15 cellular contexts compared by ENCODE assay signal in the genomic region with DNA sequence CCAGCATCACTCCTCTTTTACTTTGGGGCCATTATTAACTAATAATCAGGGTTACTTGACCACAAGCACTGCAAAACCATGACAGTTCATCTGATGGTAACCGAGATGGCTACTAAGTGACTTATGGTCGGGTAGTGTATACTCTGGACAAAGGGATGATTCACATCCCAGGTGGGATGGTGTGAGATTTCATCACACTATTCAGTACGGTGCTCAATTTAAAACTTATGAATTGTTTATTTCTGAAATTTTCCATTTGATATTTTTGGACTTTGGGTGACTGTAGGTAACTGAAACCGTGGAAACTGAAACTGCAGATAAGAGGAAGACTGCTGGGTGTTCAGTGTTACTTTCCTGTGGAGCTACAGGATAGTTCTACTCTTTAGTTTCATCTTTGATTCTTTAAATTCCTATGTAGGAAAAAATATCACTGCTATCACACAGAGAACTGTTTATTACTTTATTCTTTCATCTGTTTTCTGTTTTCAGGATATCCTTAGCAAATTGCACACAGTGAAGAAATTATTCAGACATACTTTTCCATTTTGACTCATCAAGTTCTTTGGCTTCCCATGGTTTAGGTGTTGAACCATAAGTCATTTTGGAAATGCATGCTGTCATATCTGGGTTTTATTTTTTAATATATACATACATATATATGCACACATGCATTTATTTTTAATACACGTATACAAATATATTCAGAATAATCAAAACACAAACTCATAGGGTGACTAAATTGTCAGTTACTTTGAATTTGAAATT. TPM values are rescaled to one million over a fixed set of nuclear protein-coding genes. Genes with fewer than 3 reads are reported as not detected.
A peak's percentile ranks its signal among the peaks of the same experiment; 100 is the strongest.
DNase-seq lines count a peak whose midpoint lies in the region; ATAC-seq, FAIRE-seq and TF ChIP-seq lines count a peak whose summit lies in the region.
"Had no signal": no experiment of that assay in that cellular context is flagged by ENCODE, and none has a peak within 500 bp of the region (broad histone marks: within the 10 kb centered on the region; RNA-seq: fewer than 3 reads in every experiment).

No MANE protein-coding gene starts in this region.

- H3K27me3 ChIP-seq in breast epithelium (no peaks in the 10 kb centered on the region), GM12878 (replicated peaks in 1 of 2; ENCODE audit: control insufficient read depth in 2 of 2, insufficient read depth in 2 of 2, low read length in 1 of 2) (no peaks in the 10 kb centered on the region)
- H3K27me3 ChIP-seq: right atrium auricular region had no signal

- peak overlapping the region; percentile 71; the same call in 1 of the 2 replicates for H3K4me2 ChIP-seq in GM12878 (ENCODE audit: control insufficient read depth, insufficient read depth)

- H3K27ac Mint-ChIP-seq in MCF 10A (ENCODE audit: low read depth, unreplicated experiment): no peak overlapping the region
- H3K27ac Mint-ChIP-seq: brain; T-helper 1 cell treated with Interleukin-12 subunit alpha and Interleukin-12 subunit beta and Interleukin-4 antibody, amounts not matched to agents 30 μg/mL and 1 μg/mL, for 36 hours had no signal

- 6% methylated on average over 5 of the region's 5 CpGs for WGBS in GM12878 (ENCODE audit: insufficient coverage, insufficient replicate concordance, low lambda C conversion rate, missing lambda C conversion rate)

- peak; percentile 42 for DNase-seq in MCF 10A (ENCODE audit: unreplicated experiment)
- no peak for DNase-seq in breast epithelium (ENCODE audit: low spot score in 2 of 2)
- DNase-seq in LHCN-M2 (ENCODE audit: low read depth): peak; percentile 11
- peak; percentile 34 for DNase-seq in GM12878 (ENCODE audit: low read depth, low spot score)
- DNase-seq in stimulated activated naive CD8-positive, alpha-beta T cell treated with anti-CD3 and anti-CD28 coated beads, Interleukin-15, Interleukin-2, amounts not matched to agents 100 U/mL and 50 U/mL, for 24 hours: no peak
- no peak for DNase-seq in NCI-H1417 treated with DMSO at 0.1 percent for 48 hours (lab: John Stamatoyannopoulos, UW)
- no peak for DNase-seq in nucleus accumbens (lab: John Stamatoyannopoulos, UW)
- DNase-seq: AML-193, NCI-H1048, NCI-H774, trophoblast cell had no signal

- no peak for TF ChIP-seq EP300 in GM12878 (IDR thresholded peaks at IDR 0.05; ENCODE audit: borderline replicate concordance in 1 of 2, control insufficient read depth in 1 of 2, low read depth in 2 of 2, low read length in 2 of 2)

- ATAC-seq in GM12878 (peak; percentile 70), HG03442 (IDR thresholded peaks at IDR 0.05; ENCODE audit: unreplicated experiment) (no peak)
- peak; percentile 84 for ATAC-seq in stimulated activated naive CD8-positive, alpha-beta T cell treated with anti-CD3 and anti-CD28 coated beads, Interleukin-15, Interleukin-2, amounts not matched to agents 100 U/mL and 50 U/mL, for 24 hours

- H3K4me3 ChIP-seq in breast epithelium (no peak overlapping the region), GM12878 (peak overlapping the region; percentile 18; the same call in 1 of the 2 replicates)
- H3K4me3 ChIP-seq: right atrium auricular region had no signal

- no peaks in the 10 kb centered on the region for H3K4me1 ChIP-seq in breast epithelium
- peaks cover 41% of the 10 kb centered on the region for H3K4me1 ChIP-seq in GM12878 (ENCODE audit: control insufficient read depth, insufficient read depth, low read length)

- H3K9me3 Mint-ChIP-seq in MCF 10A (ENCODE audit: unreplicated experiment): no peaks in the 10 kb centered on the region
- H3K9me3 Mint-ChIP-seq: brain; T-helper 1 cell treated with Interleukin-12 subunit alpha and Interleukin-12 subunit beta and Interleukin-4 antibody, amounts not matched to agents 30 μg/mL and 1 μg/mL, for 36 hours had no signal

- H4K20me1 ChIP-seq in GM12878 (ENCODE audit: control insufficient read depth, insufficient read depth): no peaks in the 10 kb centered on the region

- peaks cover 14% of the 10 kb centered on the region for H3K4me1 Mint-ChIP-seq in MCF 10A (ENCODE audit: insufficient read depth, unreplicated experiment)

- CTCF ChIA-PET in MCF 10A (lab: Yijun Ruan, JAX) (interaction anchor here (0.6 to 2.1 kb wide), 2 partner anchors 8 to 176 kb away, joined by 4 to 7 read pairs; no protein-coding TSS in a partner anchor), GM12878 (lab: Yijun Ruan, JAX) (interaction anchor here (0.7 to 1.4 kb wide), 4 partner anchors 9 to 65 kb away, joined by 3 to 6 read pairs (median 3); no protein-coding TSS in a partner anchor)

- in situ Hi-C loops in GM12878 (cut with MboI): no loop called here

- no peaks in the 10 kb centered on the region for H3K9me3 ChIP-seq in breast epithelium
- H3K9me3 ChIP-seq in GM12878 (replicated peaks; ENCODE audit: control insufficient read depth, insufficient read depth, low read length): no peaks in the 10 kb centered on the region
- H3K9me3 ChIP-seq: right atrium auricular region had no signal

- intact Hi-C loops in MCF 10A (cut with micrococcal nuclease) (no loop called here), breast epithelium (cut with DNase I; ENCODE audit: low total_unique reads) (no loop called here), GM12878 (cut with micrococcal nuclease; ENCODE audit: unreplicated experiment) (no loop called here)

- H3K9ac ChIP-seq in GM12878 (ENCODE audit: control insufficient read depth, insufficient read depth, low read length): no peak overlapping the region

- no peak for FAIRE-seq in GM12878 (lab: Jason Lieb, UNC)

- peaks cover 7% of the 10 kb centered on the region for H3K36me3 Mint-ChIP-seq in MCF 10A (ENCODE audit: insufficient read depth, unreplicated experiment)

- no peaks in the 10 kb centered on the region for H3K27me3 Mint-ChIP-seq in MCF 10A (ENCODE audit: insufficient read depth, unreplicated experiment)
- H3K27me3 Mint-ChIP-seq: brain had no signal

- RAD21 ChIA-PET in GM12878 (lab: Charles Lee; ENCODE audit: unreplicated experiment): interaction anchor here (1.3 to 4.4 kb wide), 3 partner anchors 26 to 119 kb away, joined by 3 to 15 read pairs (median 3); no protein-coding TSS in a partner anchor

- H3K27ac ChIP-seq in breast epithelium: no peak overlapping the region
- H3K27ac ChIP-seq in GM12878 (ENCODE audit: control insufficient read depth, insufficient read depth): no peak overlapping the region
- H3K27ac ChIP-seq: right atrium auricular region had no signal

- peak overlapping the region; percentile 25 for H2AFZ ChIP-seq in GM12878 (ENCODE audit: control insufficient read depth, low read depth, low read length)

- H3K4me3 Mint-ChIP-seq in MCF 10A (ENCODE audit: unreplicated experiment): no peak overlapping the region
- H3K4me3 Mint-ChIP-seq: brain; T-helper 1 cell treated with Interleukin-12 subunit alpha and Interleukin-12 subunit beta and Interleukin-4 antibody, amounts not matched to agents 30 μg/mL and 1 μg/mL, for 36 hours had no signal

- TF ChIP-seq CTCF in MCF 10A (IDR thresholded peaks at IDR 0.05; ENCODE audit: unreplicated experiment) (no peak), breast epithelium (IDR thresholded peaks at IDR 0.05) (no peak), GM12878 (IDR thresholded peaks at IDR 0.05 in 2 of 3, conservative IDR thresholded peaks at IDR 0.05 in 1 of 3; ENCODE audit: control insufficient read depth in 2 of 3, extremely low read depth in 1 of 3, insufficient read depth in 1 of 3, low read depth in 3 of 3, low read length in 3 of 3) (no peak)

- no peaks in the 10 kb centered on the region for H3K79me2 ChIP-seq in GM12878 (ENCODE audit: control insufficient read depth, insufficient read depth, low read length)

- BruUV-seq in MCF 10A (replicated peaks; lab: Mats Ljungman, UMichigan) (no TSS peak), GM12878 (replicated peaks; lab: Mats Ljungman, UMichigan) (no TSS peak)

- H3K36me3 ChIP-seq in breast epithelium (no peaks in the 10 kb centered on the region), GM12878 (ENCODE audit: control insufficient read depth in 2 of 2, insufficient read depth in 2 of 2, low read length in 1 of 2) (0 out of 4 replicates have a peak, but pooled peaks cover 0 to 2% of the 10 kb centered on the region in 2 experiments)

- no peak for TF ChIP-seq RAD21 in GM12878 (IDR thresholded peaks at IDR 0.05; ENCODE audit: insufficient read depth, low read depth, low read length)

- POLR2A ChIA-PET in MCF 10A (lab: Yijun Ruan, JAX): no interaction called here
- POLR2A ChIA-PET in GM12878 (lab: Charles Lee): interaction anchor here (1.7 kb wide), 1 partner anchor 14 kb away, joined by 6 read pairs; no protein-coding TSS in a partner anchor

- TF ChIP-seq POLR2A in breast epithelium (IDR thresholded peaks at IDR 0.05) (no peak), GM12878 (IDR thresholded peaks at IDR 0.05; ENCODE audit: low read depth, low read length) (no peak)

- SMC1A ChIA-PET in GM12878 (lab: Charles Lee; ENCODE audit: uncharacterized antibody, unreplicated experiment): interaction anchor here (0.6 to 4.3 kb wide), 5 partner anchors 13 to 48 kb away, joined by 3 to 19 read pairs (median 3); no protein-coding TSS in a partner anchor

TF ChIP-seq in GM12878, 131 proteins besides CTCF, POLR2A, EP300 and RAD21 (continues in another document):
- TF ChIP-seq IKZF1 (conservative IDR thresholded peaks at IDR 0.05) (peak; percentile 56), LARP7 (IDR thresholded peaks at IDR 0.05) (no peak), SUZ12 (IDR thresholded peaks at IDR 0.05; ENCODE audit: unreplicated experiment) (no peak), ATF7 (IDR thresholded peaks at IDR 0.05; ENCODE audit: low read depth) (0 out of 2 replicates have a peak, but pooled peaks have one; percentile 19), YBX1 (IDR thresholded peaks at IDR 0.05) (no peak)

RNA-seq across cellular contexts. Expression of gene C20orf144, which starts 59.1 kb away (rescaled TPM):
- total RNA-seq in MCF 10A (2022) (0.12 and 0.21 TPM in 2 replicates), breast epithelium (under 1 TPM; 0.16 to 0.33 (median 0.29) TPM), LHCN-M2 (2014; rRNA removed) (0.06 and 0.11 TPM in 2 replicates), GM12878 (2014; rRNA removed) (0.27 TPM in 1 of 2 replicates, not detected in the other), GM12878 (2014; rRNA removed; fragmentation: Illumina TruSeq; extraction: Trizol) (0.05 and 0.13 TPM in 2 replicates), GM12878 (2021) (0.11 and 0.23 TPM in 2 replicates)
- polyA plus RNA-seq in LHCN-M2 (2012): 0.21 TPM
- 0.38 and 0.54 TPM in 2 replicates for total RNA-seq in GM12878 (2013; cell fraction: nucleolus; rRNA removed)
- polyA plus RNA-seq in GM12878 (2011; ENCODE audit: low read depth): not detected
- polyA plus RNA-seq in GM12878 (2011; rRNA removed) (0.07 and 0.12 TPM in 2 replicates), GM12878 (2014; fragmentation: Illumina TruSeq; extraction: Trizol) (0.17 and 0.24 TPM in 2 replicates), GM12878 (2014; fragmentation: Nextera tagmentation; extraction: Ambion mirVana) (under 1 TPM in 1 of 2 experiments, not detected in 1; 0.04 TPM), GM12878 (2014; rRNA removed) (0.27 and 0.61 TPM in 2 replicates), GM12878 (2016; fragmentation: Nextera tagmentation; extraction: Ambion mirVana) (under 1 TPM; 0.32 to 0.62 TPM)
- polyA plus RNA-seq in GM12878 (2011; cell fraction: cytosol; rRNA removed): 0.10 and 0.22 TPM in 2 replicates
- polyA plus RNA-seq in GM12878 (2011; cell fraction: nucleus; rRNA removed): 0.25 and 0.38 TPM in 2 replicates
- 0.13 and 0.15 TPM in 2 replicates for polyA plus RNA-seq in GM12878 (2012)
- polyA minus RNA-seq in GM12878 (2011; rRNA and poly(A)+ RNA removed): 1.0 and 1.1 TPM in 2 replicates
- polyA minus RNA-seq in GM12878 (2011; cell fraction: cytosol; rRNA and poly(A)+ RNA removed): 0.53 TPM in 1 of 2 replicates, not detected in the other
- polyA minus RNA-seq in GM12878 (2011; cell fraction: nucleus; rRNA and poly(A)+ RNA removed): 1.1 and 1.3 TPM in 2 replicates
- total RNA-seq: right atrium auricular region had no signal

Comparison
In these comparisons a context has a peak if more than half of its experiments do, and no peak if none do; other contexts are left out.
1. DNase-seq: peak in MCF 10A (single experiment), LHCN-M2 (single experiment) and GM12878 (single experiment); none in breast epithelium (0 of 2), stimulated activated naive CD8-positive, alpha-beta T cell treated with anti-CD3 and anti-CD28 coated beads, Interleukin-15, Interleukin-2, amounts not matched to agents 100 U/mL and 50 U/mL, for 24 hours (single experiment), NCI-H1417 treated with DMSO at 0.1 percent for 48 hours (single experiment) and nucleus accumbens (0 of 56).